11 cellular contexts compared by ENCODE assay signal in genomic region chr3:59456852-59457485, GRCh38.
DNase-seq lines count a peak whose midpoint lies in the region; ATAC-seq and TF ChIP-seq lines count a peak whose summit lies in the region.
"Had no signal": no experiment of that assay in that cellular context is flagged by ENCODE, and none has a peak within 500 bp of the region (broad histone marks: within the 10 kb centered on the region; RNA-seq: fewer than 3 reads in every experiment).

No MANE protein-coding gene starts in this region.

- TF ChIP-seq POLR2A in GM18505 (IDR thresholded peaks at IDR 0.05; ENCODE audit: borderline replicate concordance, extremely low read depth, insufficient read depth, insufficient read length) = no peak

- no peaks in the 10 kb centered on the region for H3K27me3 Mint-ChIP-seq in activated T-cell treated with anti-CD3 and anti-CD28 coated beads, Interleukin-2, amount 50 U/mL, for 24 hours

- H3K4me3 Mint-ChIP-seq in activated T-cell treated with anti-CD3 and anti-CD28 coated beads, Interleukin-2, amount 50 U/mL, for 24 hours = no peak overlapping the region

- H3K9me3 Mint-ChIP-seq in activated T-cell treated with anti-CD3 and anti-CD28 coated beads, Interleukin-2, amount 50 U/mL, for 24 hours = peaks cover 15% of the 10 kb centered on the region

- H3K4me1 Mint-ChIP-seq in activated T-cell treated with anti-CD3 and anti-CD28 coated beads, Interleukin-2, amount 50 U/mL, for 24 hours (ENCODE audit: low read depth) = peaks cover 44% of the 10 kb centered on the region

- H3K36me3 Mint-ChIP-seq in activated T-cell treated with anti-CD3 and anti-CD28 coated beads, Interleukin-2, amount 50 U/mL, for 24 hours (ENCODE audit: low read depth) = peaks cover 3% of the 10 kb centered on the region

- peak overlapping the region; percentile 23 for H3K27ac Mint-ChIP-seq in activated T-cell treated with anti-CD3 and anti-CD28 coated beads, Interleukin-2, amount 50 U/mL, for 24 hours

- intact Hi-C loops in Right ventricle myocardium superior (cut with DNase I) = no loop called here

- ATAC-seq in GM18505 (IDR thresholded peaks at IDR 0.05; ENCODE audit: unreplicated experiment) (peak; percentile 95), GM19372 (IDR thresholded peaks at IDR 0.05; ENCODE audit: low read depth, unreplicated experiment) (peak; percentile 83), HG02938 (IDR thresholded peaks at IDR 0.05; ENCODE audit: unreplicated experiment) (peak; percentile 96), Right ventricle myocardium superior (ENCODE audit: poor library complexity) (no peak)

- peak; percentile 42 for DNase-seq in activated T-cell treated with anti-CD3 and anti-CD28 coated beads, Interleukin-2, amount 50 U/mL, for 24 hours
- no peak for DNase-seq in midbrain (lab: John Stamatoyannopoulos, UW)
- DNase-seq in kidney glomerular epithelial cell (lab: John Stamatoyannopoulos, UW) = no peak
- no peak for DNase-seq in Right ventricle myocardium superior
- DNase-seq in HuH-7.5 (ENCODE audit: low spot score) = no peak
- DNase-seq: activated effector memory CD4-positive, alpha-beta T cell treated with Interleukin-2 at 50 U/mL for 16 hours; DMS79; NCI-H2107 had no signal
